1 cellular context compared by ENCODE assay signal in the genomic region with DNA sequence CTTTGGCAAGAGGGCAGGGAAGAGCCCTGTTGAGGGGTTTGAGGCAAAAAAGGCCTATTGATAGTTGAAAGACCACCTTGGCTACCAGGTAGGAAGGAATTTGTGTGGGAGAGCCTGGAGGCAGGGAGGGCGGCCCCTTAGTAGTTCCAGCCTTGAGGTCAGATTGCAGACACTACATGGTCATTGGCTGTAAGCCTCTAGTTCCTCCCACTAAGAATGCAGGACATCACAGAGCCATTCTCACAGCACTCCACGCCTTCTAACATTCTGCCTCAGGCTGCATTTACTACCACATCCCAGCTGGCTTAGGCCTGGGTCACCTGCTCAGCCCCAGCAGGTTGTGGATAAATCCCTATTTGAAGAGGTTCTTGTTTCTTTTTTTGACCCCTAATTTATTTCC.
TF ChIP-seq lines count a peak whose summit lies in the region.

No MANE protein-coding gene starts in this region.

TF ChIP-seq in HepG2, 621 proteins besides CTCF, POLR2A, EP300 and RAD21 (continued from another document):
- 0 out of 2 replicates have a peak, but pooled peaks have one; percentile 40 for TF ChIP-seq ZBTB38 (CRISPR knock-in tag; IDR thresholded peaks at IDR 0.05)
- TF ChIP-seq MLLT10 (CRISPR knock-in tag; IDR thresholded peaks at IDR 0.05): no peak
- TF ChIP-seq, protein P1, sequence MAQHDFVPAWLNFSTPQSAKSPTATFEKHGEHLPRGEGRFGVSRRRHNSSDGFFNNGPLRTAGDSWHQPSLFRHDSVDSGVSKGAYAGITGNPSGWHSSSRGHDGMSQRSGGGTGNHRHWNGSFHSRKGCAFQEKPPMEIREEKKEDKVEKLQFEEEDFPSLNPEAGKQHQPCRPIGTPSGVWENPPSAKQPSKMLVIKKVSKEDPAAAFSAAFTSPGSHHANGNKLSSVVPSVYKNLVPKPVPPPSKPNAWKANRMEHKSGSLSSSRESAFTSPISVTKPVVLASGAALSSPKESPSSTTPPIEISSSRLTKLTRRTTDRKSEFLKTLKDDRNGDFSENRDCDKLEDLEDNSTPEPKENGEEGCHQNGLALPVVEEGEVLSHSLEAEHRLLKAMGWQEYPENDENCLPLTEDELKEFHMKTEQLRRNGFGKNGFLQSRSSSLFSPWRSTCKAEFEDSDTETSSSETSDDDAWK (CRISPR knock-in tag; IDR thresholded peaks at IDR 0.05): no peak
- 0 out of 2 replicates have a peak, but pooled peaks have one; percentile 9 for TF ChIP-seq ZFY (CRISPR knock-in tag; IDR thresholded peaks at IDR 0.05)
- TF ChIP-seq, protein P2, sequence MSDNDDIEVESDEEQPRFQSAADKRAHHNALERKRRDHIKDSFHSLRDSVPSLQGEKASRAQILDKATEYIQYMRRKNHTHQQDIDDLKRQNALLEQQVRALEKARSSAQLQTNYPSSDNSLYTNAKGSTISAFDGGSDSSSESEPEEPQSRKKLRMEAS (IDR thresholded peaks at IDR 0.05): peak; percentile 20; the same call in 1 of the 2 replicates
- 0 out of 2 replicates have a peak, but pooled peaks have one; percentile 3 for TF ChIP-seq ZNF670 (CRISPR knock-in tag; IDR thresholded peaks at IDR 0.05; ENCODE audit: borderline replicate concordance)
- TF ChIP-seq, protein P3, sequence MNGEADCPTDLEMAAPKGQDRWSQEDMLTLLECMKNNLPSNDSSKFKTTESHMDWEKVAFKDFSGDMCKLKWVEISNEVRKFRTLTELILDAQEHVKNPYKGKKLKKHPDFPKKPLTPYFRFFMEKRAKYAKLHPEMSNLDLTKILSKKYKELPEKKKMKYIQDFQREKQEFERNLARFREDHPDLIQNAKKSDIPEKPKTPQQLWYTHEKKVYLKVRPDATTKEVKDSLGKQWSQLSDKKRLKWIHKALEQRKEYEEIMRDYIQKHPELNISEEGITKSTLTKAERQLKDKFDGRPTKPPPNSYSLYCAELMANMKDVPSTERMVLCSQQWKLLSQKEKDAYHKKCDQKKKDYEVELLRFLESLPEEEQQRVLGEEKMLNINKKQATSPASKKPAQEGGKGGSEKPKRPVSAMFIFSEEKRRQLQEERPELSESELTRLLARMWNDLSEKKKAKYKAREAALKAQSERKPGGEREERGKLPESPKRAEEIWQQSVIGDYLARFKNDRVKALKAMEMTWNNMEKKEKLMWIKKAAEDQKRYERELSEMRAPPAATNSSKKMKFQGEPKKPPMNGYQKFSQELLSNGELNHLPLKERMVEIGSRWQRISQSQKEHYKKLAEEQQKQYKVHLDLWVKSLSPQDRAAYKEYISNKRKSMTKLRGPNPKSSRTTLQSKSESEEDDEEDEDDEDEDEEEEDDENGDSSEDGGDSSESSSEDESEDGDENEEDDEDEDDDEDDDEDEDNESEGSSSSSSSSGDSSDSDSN (CRISPR knock-in tag; IDR thresholded peaks at IDR 0.05): 0 out of 2 replicates have a peak, but pooled peaks have one; percentile 9
- TF ChIP-seq ZNF446 (CRISPR knock-in tag; IDR thresholded peaks at IDR 0.05): no peak
- TF ChIP-seq ZSCAN21 (CRISPR knock-in tag; IDR thresholded peaks at IDR 0.05; ENCODE audit: borderline replicate concordance): 0 out of 2 replicates have a peak, but pooled peaks have one; percentile 38
- TF ChIP-seq NFATC3 (CRISPR knock-in tag; IDR thresholded peaks at IDR 0.05): no peak
- no peak for TF ChIP-seq MIXL1 (CRISPR knock-in tag; IDR thresholded peaks at IDR 0.05)
- TF ChIP-seq, protein P4, sequence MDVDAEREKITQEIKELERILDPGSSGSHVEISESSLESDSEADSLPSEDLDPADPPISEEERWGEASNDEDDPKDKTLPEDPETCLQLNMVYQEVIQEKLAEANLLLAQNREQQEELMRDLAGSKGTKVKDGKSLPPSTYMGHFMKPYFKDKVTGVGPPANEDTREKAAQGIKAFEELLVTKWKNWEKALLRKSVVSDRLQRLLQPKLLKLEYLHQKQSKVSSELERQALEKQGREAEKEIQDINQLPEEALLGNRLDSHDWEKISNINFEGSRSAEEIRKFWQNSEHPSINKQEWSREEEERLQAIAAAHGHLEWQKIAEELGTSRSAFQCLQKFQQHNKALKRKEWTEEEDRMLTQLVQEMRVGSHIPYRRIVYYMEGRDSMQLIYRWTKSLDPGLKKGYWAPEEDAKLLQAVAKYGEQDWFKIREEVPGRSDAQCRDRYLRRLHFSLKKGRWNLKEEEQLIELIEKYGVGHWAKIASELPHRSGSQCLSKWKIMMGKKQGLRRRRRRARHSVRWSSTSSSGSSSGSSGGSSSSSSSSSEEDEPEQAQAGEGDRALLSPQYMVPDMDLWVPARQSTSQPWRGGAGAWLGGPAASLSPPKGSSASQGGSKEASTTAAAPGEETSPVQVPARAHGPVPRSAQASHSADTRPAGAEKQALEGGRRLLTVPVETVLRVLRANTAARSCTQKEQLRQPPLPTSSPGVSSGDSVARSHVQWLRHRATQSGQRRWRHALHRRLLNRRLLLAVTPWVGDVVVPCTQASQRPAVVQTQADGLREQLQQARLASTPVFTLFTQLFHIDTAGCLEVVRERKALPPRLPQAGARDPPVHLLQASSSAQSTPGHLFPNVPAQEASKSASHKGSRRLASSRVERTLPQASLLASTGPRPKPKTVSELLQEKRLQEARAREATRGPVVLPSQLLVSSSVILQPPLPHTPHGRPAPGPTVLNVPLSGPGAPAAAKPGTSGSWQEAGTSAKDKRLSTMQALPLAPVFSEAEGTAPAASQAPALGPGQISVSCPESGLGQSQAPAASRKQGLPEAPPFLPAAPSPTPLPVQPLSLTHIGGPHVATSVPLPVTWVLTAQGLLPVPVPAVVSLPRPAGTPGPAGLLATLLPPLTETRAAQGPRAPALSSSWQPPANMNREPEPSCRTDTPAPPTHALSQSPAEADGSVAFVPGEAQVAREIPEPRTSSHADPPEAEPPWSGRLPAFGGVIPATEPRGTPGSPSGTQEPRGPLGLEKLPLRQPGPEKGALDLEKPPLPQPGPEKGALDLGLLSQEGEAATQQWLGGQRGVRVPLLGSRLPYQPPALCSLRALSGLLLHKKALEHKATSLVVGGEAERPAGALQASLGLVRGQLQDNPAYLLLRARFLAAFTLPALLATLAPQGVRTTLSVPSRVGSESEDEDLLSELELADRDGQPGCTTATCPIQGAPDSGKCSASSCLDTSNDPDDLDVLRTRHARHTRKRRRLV (CRISPR knock-in tag; IDR thresholded peaks at IDR 0.05): 0 out of 2 replicates have a peak, but pooled peaks have one; percentile 29
- TF ChIP-seq SNAI1 (CRISPR knock-in tag; IDR thresholded peaks at IDR 0.05; ENCODE audit: borderline replicate concordance): peak; percentile 47; the same call in 1 of the 2 replicates
- peak; percentile 25 for TF ChIP-seq TEAD3 (CRISPR knock-in tag; optimal IDR thresholded peaks at IDR 0.05; ENCODE audit: borderline replicate concordance)
- TF ChIP-seq ZNF678 (CRISPR knock-in tag; IDR thresholded peaks at IDR 0.05): no peak
- TF ChIP-seq TBX2 (CRISPR knock-in tag; IDR thresholded peaks at IDR 0.05; ENCODE audit: borderline replicate concordance): no peak
- TF ChIP-seq, protein P5, sequence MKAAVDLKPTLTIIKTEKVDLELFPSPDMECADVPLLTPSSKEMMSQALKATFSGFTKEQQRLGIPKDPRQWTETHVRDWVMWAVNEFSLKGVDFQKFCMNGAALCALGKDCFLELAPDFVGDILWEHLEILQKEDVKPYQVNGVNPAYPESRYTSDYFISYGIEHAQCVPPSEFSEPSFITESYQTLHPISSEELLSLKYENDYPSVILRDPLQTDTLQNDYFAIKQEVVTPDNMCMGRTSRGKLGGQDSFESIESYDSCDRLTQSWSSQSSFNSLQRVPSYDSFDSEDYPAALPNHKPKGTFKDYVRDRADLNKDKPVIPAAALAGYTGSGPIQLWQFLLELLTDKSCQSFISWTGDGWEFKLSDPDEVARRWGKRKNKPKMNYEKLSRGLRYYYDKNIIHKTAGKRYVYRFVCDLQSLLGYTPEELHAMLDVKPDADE (CRISPR knock-in tag; IDR thresholded peaks at IDR 0.05): no peak
- TF ChIP-seq NFKB2 (CRISPR knock-in tag; IDR thresholded peaks at IDR 0.05; ENCODE audit: borderline replicate concordance): no peak
- TF ChIP-seq POGZ (CRISPR knock-in tag; IDR thresholded peaks at IDR 0.05): no peak
- 0 out of 2 replicates have a peak, but pooled peaks have one; percentile 32 for TF ChIP-seq ZNF296 (CRISPR knock-in tag; conservative IDR thresholded peaks at IDR 0.05)
- peak; percentile 49; the same call in 1 of the 2 replicates for TF ChIP-seq CBX5 (CRISPR knock-in tag; IDR thresholded peaks at IDR 0.05; ENCODE audit: borderline replicate concordance)
- TF ChIP-seq, protein P6, sequence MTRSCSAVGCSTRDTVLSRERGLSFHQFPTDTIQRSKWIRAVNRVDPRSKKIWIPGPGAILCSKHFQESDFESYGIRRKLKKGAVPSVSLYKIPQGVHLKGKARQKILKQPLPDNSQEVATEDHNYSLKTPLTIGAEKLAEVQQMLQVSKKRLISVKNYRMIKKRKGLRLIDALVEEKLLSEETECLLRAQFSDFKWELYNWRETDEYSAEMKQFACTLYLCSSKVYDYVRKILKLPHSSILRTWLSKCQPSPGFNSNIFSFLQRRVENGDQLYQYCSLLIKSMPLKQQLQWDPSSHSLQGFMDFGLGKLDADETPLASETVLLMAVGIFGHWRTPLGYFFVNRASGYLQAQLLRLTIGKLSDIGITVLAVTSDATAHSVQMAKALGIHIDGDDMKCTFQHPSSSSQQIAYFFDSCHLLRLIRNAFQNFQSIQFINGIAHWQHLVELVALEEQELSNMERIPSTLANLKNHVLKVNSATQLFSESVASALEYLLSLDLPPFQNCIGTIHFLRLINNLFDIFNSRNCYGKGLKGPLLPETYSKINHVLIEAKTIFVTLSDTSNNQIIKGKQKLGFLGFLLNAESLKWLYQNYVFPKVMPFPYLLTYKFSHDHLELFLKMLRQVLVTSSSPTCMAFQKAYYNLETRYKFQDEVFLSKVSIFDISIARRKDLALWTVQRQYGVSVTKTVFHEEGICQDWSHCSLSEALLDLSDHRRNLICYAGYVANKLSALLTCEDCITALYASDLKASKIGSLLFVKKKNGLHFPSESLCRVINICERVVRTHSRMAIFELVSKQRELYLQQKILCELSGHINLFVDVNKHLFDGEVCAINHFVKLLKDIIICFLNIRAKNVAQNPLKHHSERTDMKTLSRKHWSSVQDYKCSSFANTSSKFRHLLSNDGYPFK (CRISPR knock-in tag; IDR thresholded peaks at IDR 0.05; ENCODE audit: borderline replicate concordance): no peak
- TF ChIP-seq ZSCAN25 (CRISPR knock-in tag; IDR thresholded peaks at IDR 0.05): no peak
- TF ChIP-seq, protein P7, sequence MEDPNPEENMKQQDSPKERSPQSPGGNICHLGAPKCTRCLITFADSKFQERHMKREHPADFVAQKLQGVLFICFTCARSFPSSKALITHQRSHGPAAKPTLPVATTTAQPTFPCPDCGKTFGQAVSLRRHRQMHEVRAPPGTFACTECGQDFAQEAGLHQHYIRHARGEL (CRISPR knock-in tag; IDR thresholded peaks at IDR 0.05): no peak
- no peak for TF ChIP-seq RARG (CRISPR knock-in tag; IDR thresholded peaks at IDR 0.05; ENCODE audit: low read depth)
- no peak for TF ChIP-seq ZNF772 (CRISPR knock-in tag; IDR thresholded peaks at IDR 0.05)
- TF ChIP-seq, protein P8, sequence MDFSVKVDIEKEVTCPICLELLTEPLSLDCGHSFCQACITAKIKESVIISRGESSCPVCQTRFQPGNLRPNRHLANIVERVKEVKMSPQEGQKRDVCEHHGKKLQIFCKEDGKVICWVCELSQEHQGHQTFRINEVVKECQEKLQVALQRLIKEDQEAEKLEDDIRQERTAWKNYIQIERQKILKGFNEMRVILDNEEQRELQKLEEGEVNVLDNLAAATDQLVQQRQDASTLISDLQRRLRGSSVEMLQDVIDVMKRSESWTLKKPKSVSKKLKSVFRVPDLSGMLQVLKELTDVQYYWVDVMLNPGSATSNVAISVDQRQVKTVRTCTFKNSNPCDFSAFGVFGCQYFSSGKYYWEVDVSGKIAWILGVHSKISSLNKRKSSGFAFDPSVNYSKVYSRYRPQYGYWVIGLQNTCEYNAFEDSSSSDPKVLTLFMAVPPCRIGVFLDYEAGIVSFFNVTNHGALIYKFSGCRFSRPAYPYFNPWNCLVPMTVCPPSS (IDR thresholded peaks at IDR 0.05): no peak
- no peak for TF ChIP-seq XRCC5 (optimal IDR thresholded peaks at IDR 0.05; ENCODE audit: low read length)
- TF ChIP-seq ZBTB8A (CRISPR knock-in tag; IDR thresholded peaks at IDR 0.05; ENCODE audit: borderline replicate concordance, low read depth): no peak
- no peak for TF ChIP-seq MAFG (CRISPR knock-in tag; IDR thresholded peaks at IDR 0.05)
- peak; percentile 68; the same call in 1 of the 2 replicates for TF ChIP-seq ZNF333 (CRISPR knock-in tag; IDR thresholded peaks at IDR 0.05; ENCODE audit: borderline replicate concordance)
- TF ChIP-seq ZNF430 (CRISPR knock-in tag; IDR thresholded peaks at IDR 0.05): no peak
- TF ChIP-seq, protein P9, sequence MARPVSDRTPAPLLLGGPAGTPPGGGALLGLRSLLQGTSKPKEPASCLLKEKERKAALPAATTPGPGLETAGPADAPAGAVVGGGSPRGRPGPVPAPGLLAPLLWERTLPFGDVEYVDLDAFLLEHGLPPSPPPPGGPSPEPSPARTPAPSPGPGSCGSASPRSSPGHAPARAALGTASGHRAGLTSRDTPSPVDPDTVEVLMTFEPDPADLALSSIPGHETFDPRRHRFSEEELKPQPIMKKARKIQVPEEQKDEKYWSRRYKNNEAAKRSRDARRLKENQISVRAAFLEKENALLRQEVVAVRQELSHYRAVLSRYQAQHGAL (CRISPR knock-in tag; IDR thresholded peaks at IDR 0.05; ENCODE audit: not compliant biosample characterization): no peak
- TF ChIP-seq ZNF10 (CRISPR knock-in tag; IDR thresholded peaks at IDR 0.05; ENCODE audit: borderline replicate concordance, low read depth): no peak
- no peak for TF ChIP-seq GTF2F1 (IDR thresholded peaks at IDR 0.05; ENCODE audit: low read length)
- TF ChIP-seq CEBPB (IDR thresholded peaks at IDR 0.05; ENCODE audit: borderline replicate concordance, low read depth, low read length): no peak
- TF ChIP-seq NR2F2 (IDR thresholded peaks at IDR 0.05; ENCODE audit: borderline replicate concordance, low read depth): no peak
- no peak for TF ChIP-seq ZMAT3 (CRISPR knock-in tag; conservative IDR thresholded peaks at IDR 0.05)
- TF ChIP-seq RAD51 (IDR thresholded peaks at IDR 0.05; ENCODE audit: borderline replicate concordance): no peak
- TF ChIP-seq KAT7 (CRISPR knock-in tag; IDR thresholded peaks at IDR 0.05; ENCODE audit: borderline replicate concordance): no peak
- TF ChIP-seq ZNF879 (CRISPR knock-in tag; IDR thresholded peaks at IDR 0.05): no peak
- TF ChIP-seq, protein P10, sequence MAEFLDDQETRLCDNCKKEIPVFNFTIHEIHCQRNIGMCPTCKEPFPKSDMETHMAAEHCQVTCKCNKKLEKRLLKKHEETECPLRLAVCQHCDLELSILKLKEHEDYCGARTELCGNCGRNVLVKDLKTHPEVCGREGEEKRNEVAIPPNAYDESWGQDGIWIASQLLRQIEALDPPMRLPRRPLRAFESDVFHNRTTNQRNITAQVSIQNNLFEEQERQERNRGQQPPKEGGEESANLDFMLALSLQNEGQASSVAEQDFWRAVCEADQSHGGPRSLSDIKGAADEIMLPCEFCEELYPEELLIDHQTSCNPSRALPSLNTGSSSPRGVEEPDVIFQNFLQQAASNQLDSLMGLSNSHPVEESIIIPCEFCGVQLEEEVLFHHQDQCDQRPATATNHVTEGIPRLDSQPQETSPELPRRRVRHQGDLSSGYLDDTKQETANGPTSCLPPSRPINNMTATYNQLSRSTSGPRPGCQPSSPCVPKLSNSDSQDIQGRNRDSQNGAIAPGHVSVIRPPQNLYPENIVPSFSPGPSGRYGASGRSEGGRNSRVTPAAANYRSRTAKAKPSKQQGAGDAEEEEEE (CRISPR knock-in tag; IDR thresholded peaks at IDR 0.05; ENCODE audit: borderline replicate concordance): no peak
- TF ChIP-seq ZNF205 (CRISPR knock-in tag; IDR thresholded peaks at IDR 0.05): no peak
- 0 out of 2 replicates have a peak, but pooled peaks have one; percentile 19 for TF ChIP-seq GABPB1 (CRISPR knock-in tag; IDR thresholded peaks at IDR 0.05)
- TF ChIP-seq NPAS2 (CRISPR knock-in tag; IDR thresholded peaks at IDR 0.05; ENCODE audit: borderline replicate concordance): no peak
